In genomic region chr20:4067600-4068261, GRCh38 we compare ENCODE assay signal across 10 cellular contexts. TPM values are rescaled to one million over a fixed set of nuclear protein-coding genes. Genes with fewer than 3 reads are reported as not detected.
DNase-seq lines count a peak whose midpoint lies in the region; ATAC-seq and TF ChIP-seq lines count a peak whose summit lies in the region.
"Had no signal": no experiment of that assay in that cellular context is flagged by ENCODE, and none has a peak within 500 bp of the region (broad histone marks: within the 10 kb centered on the region; RNA-seq: fewer than 3 reads in every experiment).

No MANE protein-coding gene starts in this region.

- H3K4me3 ChIP-seq in right atrium auricular region (no peak overlapping the region), WERI-Rb-1 (ENCODE audit: low read depth, low read length) (no peak overlapping the region)

- no peak overlapping the region for H3K27ac ChIP-seq in right atrium auricular region
- no peak overlapping the region for H3K27ac ChIP-seq in WERI-Rb-1

- H3K9me3 ChIP-seq in right atrium auricular region (no peaks in the 10 kb centered on the region), WERI-Rb-1 (ENCODE audit: severe bottlenecking) (no peaks in the 10 kb centered on the region)

- no peak for TF ChIP-seq CTCF in right atrium auricular region (IDR thresholded peaks at IDR 0.05)
- TF ChIP-seq CTCF in WERI-Rb-1 (IDR thresholded peaks at IDR 0.05; ENCODE audit: low read depth, low read length): no peak

- peaks cover 0 to 35% of the 10 kb centered on the region in 2 donors for H3K4me1 ChIP-seq in right atrium auricular region

- in situ Hi-C loops in SK-MEL-5 (cut with HindIII; ENCODE audit: low pct_unique_long_range_greater_than_20kb, low sequenced_read_pairs): no loop called here

- H3K27me3 ChIP-seq in right atrium auricular region: no peaks in the 10 kb centered on the region
- no peaks in the 10 kb centered on the region for H3K27me3 ChIP-seq in WERI-Rb-1 (ENCODE audit: insufficient read depth, low read depth, severe bottlenecking)

- peak; percentile 74 for DNase-seq in cardiac septum (ENCODE audit: low spot score)
- DNase-seq in right atrium auricular region (ENCODE audit: low spot score): no peak
- DNase-seq in SK-MEL-5 (ENCODE audit: low read depth, low spot score): peak; percentile 25
- peak; percentile 44 for DNase-seq in fibroblast of gingiva (ENCODE audit: low read depth)
- DNase-seq in WERI-Rb-1: no peak
- no peak for DNase-seq in midbrain (lab: John Stamatoyannopoulos, UW)
- DNase-seq in mucosa of gallbladder (ENCODE audit: low spot score): no peak
- DNase-seq: Karpas-422 had no signal

- no peak for ATAC-seq in HG03565 (IDR thresholded peaks at IDR 0.05; ENCODE audit: unreplicated experiment)
- ATAC-seq: activated CD4-positive, CD25-positive, alpha-beta regulatory T cell treated with anti-CD3 and anti-CD28 coated beads, Interleukin-2, amount 50 U/mL, for 24 hours had no signal

- no peaks in the 10 kb centered on the region for H3K36me3 ChIP-seq in right atrium auricular region
- H3K36me3 ChIP-seq in WERI-Rb-1: no peaks in the 10 kb centered on the region

- intact Hi-C loops in cardiac septum (cut with DNase I): loop anchor here (5.0 to 10.0 kb wide), 2 partner anchors 135 to 353 kb away; partner anchors contain the start of gene SIGLEC1

RNA-seq across cellular contexts. Expression of gene RNF24, which starts 52.4 kb away (rescaled TPM):
- total RNA-seq in cardiac septum: 8.5 TPM
- total RNA-seq in right atrium auricular region: 10 to 100 TPM in 1 of 2 donors, 1 to 10 TPM in 1; 6.5 to 14.9 TPM
- total RNA-seq in SK-MEL-5 (2014; rRNA removed; shearing (Covaris generic)): 9.4 and 11.8 TPM in 2 replicates
- polyA plus RNA-seq in SK-MEL-5 (2015; cell fraction: cytosol; rRNA removed): 12.5 and 19.0 TPM in 2 replicates
- polyA plus RNA-seq in SK-MEL-5 (2015; cell fraction: nucleus; rRNA removed): 13.6 and 15.1 TPM in 2 replicates
- 9.4 TPM for total RNA-seq in mucosa of gallbladder

Comparison
In these comparisons a context has a peak if more than half of its experiments do, and no peak if none do; other contexts are left out.
1. DNase-seq: peak in cardiac septum (single experiment), SK-MEL-5 (single experiment) and fibroblast of gingiva (single experiment); none in right atrium auricular region (single experiment), WERI-Rb-1 (single experiment), midbrain (single experiment) and mucosa of gallbladder (single experiment).